Comparison of ENCODE assay signal across 34 cellular contexts in genomic region chr10:64476520-64476919, GRCh38.
"Had no signal": no experiment of that assay in that cellular context is flagged by ENCODE, and none has a peak within 500 bp of the region (broad histone marks: within the 10 kb centered on the region; RNA-seq: fewer than 3 reads in every experiment).

No MANE protein-coding gene starts in this region.

- DNase-seq: Karpas-422, Kasumi-1, MG63, MM.1S, MV-4-11, NCI-H1048, NCI-H1092, NCI-H1092 treated with DMSO at 0.1 percent for 48 hours, NCI-H1105, NCI-H1105 treated with DMSO at 0.1 percent for 48 hours, NCI-H1417, NCI-H1417 treated with DMSO at 0.1 percent for 48 hours, NCI-H1436, NCI-H1436 treated with DMSO at 0.1 percent for 48 hours, NCI-H146, NCI-H1694, NCI-H1694 treated with DMSO at 0.1 percent for 48 hours, NCI-H187, NCI-H187 treated with DMSO at 0.1 percent for 48 hours, NCI-H1930, NCI-H2029, NCI-H2029 treated with DMSO at 0.1 percent for 48 hours, NCI-H2081, NCI-H2081 treated with DMSO at 0.1 percent for 48 hours, NCI-H2107, NCI-H2171, NCI-H2171 treated with DMSO at 0.1 percent for 48 hours, NCI-H2227 treated with DMSO at 0.1 percent for 48 hours, NCI-H226, NCI-H345, NCI-H446, NCI-H446 treated with DMSO at 0.1 percent for 48 hours, NCI-H510A, NCI-H510A treated with DMSO at 0.1 percent for 48 hours had no signal

- H3K9me3 ChIP-seq: MG63 had no signal

- H3K4me3 ChIP-seq: MG63 had no signal

- H3K27me3 ChIP-seq: MG63 had no signal

- H3K36me3 ChIP-seq: MG63 had no signal
